Comparison of ENCODE assay signal across 1 cellular context in the genomic region with DNA sequence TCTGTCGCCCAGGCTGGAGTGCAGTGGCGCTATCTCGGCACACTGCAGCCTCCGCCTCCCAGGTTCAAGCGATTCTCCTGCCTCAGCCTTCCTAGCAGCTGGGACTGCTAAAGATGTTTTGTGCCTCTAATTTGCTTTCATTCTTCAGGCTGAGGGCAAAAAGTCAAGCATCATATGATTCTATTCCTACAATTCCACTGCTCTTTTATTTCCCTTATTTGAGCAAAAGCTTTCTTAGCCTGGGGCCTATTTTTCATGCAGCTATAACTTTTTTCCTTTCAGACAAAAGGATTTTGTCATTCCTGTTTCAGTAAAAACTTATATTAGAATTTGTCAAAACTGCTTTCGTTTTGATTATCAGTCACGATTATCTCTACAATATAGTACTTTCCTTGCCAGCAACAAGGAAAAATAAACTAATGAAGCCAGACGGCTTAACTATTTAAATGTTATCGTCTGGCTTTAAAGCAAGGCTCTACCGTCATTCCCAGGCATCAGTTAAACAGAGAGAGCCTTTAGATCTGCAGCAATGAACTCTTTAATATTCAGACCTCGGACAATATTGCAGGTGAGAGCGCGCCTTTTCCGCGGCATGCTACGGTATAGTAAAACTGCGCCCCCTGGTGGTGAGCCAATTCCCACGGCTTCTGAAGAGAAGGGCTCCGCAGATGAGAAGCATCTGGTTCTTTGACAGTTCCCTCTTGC.
TF ChIP-seq lines count a peak whose summit lies in the region.

No MANE protein-coding gene starts in this region.

TF ChIP-seq in HepG2, 621 proteins besides CTCF, POLR2A, EP300 and RAD21 (continued from another document and continues in another):
- TF ChIP-seq, protein P1, sequence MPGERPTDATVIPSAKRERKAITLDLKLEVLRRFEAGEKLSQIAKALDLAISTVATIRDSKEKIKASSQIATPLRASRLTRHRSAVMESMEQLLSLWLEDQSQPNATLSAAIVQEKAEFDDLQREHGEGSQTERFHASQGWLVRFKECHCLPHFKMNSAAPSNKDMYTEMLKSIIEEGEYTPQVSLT (CRISPR knock-in tag; IDR thresholded peaks at IDR 0.05; ENCODE audit: borderline replicate concordance, low read depth): no peak
- TF ChIP-seq KLF16 (CRISPR knock-in tag; IDR thresholded peaks at IDR 0.05) (peak in 1 of 2 experiments; percentile 50; a peak in 1 of 4 replicates), ZNF30 (CRISPR knock-in tag; IDR thresholded peaks at IDR 0.05) (no peak), SRF (IDR thresholded peaks at IDR 0.05; ENCODE audit: low read depth, low read length) (no peak), NFIC (IDR thresholded peaks at IDR 0.05; ENCODE audit: low read length) (no peak), ZNF567 (CRISPR knock-in tag; IDR thresholded peaks at IDR 0.05; ENCODE audit: borderline replicate concordance) (no peak), ASH2L (IDR thresholded peaks at IDR 0.05; ENCODE audit: insufficient read length, low read depth, low read length) (peak; percentile 30), MXI1 (IDR thresholded peaks at IDR 0.05; ENCODE audit: borderline replicate concordance, low read depth, low read length) (peak; percentile 28; the same call in 1 of the 3 replicates), ZNF484 (CRISPR knock-in tag; IDR thresholded peaks at IDR 0.05; ENCODE audit: borderline replicate concordance, low read depth) (no peak), NCOA1 (CRISPR knock-in tag; IDR thresholded peaks at IDR 0.05) (no peak), ZNF619 (CRISPR knock-in tag; IDR thresholded peaks at IDR 0.05) (no peak), BORCS8-MEF2B (CRISPR knock-in tag; IDR thresholded peaks at IDR 0.05) (no peak), NFIB (CRISPR knock-in tag; IDR thresholded peaks at IDR 0.05; ENCODE audit: borderline replicate concordance) (no peak), ZFP36 (IDR thresholded peaks at IDR 0.05; ENCODE audit: borderline replicate concordance, low read depth, low read length, partially characterized antibody) (no peak), ZNF564 (CRISPR knock-in tag; IDR thresholded peaks at IDR 0.05) (no peak), XBP1 (CRISPR knock-in tag; IDR thresholded peaks at IDR 0.05) (no peak), ZNF747 (CRISPR knock-in tag; IDR thresholded peaks at IDR 0.05; ENCODE audit: borderline replicate concordance) (no peak), ZNF557 (CRISPR knock-in tag; IDR thresholded peaks at IDR 0.05) (no peak), POLR2AphosphoS5 (IDR thresholded peaks at IDR 0.05; ENCODE audit: low read depth, low read length) (no peak), JUNB (CRISPR knock-in tag; IDR thresholded peaks at IDR 0.05; ENCODE audit: borderline replicate concordance) (no peak), SALL1 (CRISPR knock-in tag; IDR thresholded peaks at IDR 0.05) (0 out of 2 replicates have a peak, but pooled peaks have one; percentile 46), NCOR1 (IDR thresholded peaks at IDR 0.05; ENCODE audit: borderline replicate concordance, low read length) (no peak), NFKBIZ (CRISPR knock-in tag; IDR thresholded peaks at IDR 0.05) (0 out of 2 replicates have a peak, but pooled peaks have one; percentile 41), ZNF367 (CRISPR knock-in tag; IDR thresholded peaks at IDR 0.05; ENCODE audit: borderline replicate concordance) (no peak), ZNF510 (CRISPR knock-in tag; IDR thresholded peaks at IDR 0.05; ENCODE audit: low read depth) (no peak), ZNF713 (CRISPR knock-in tag; IDR thresholded peaks at IDR 0.05) (0 out of 2 replicates have a peak, but pooled peaks have one; percentile 25), ZBTB1 (CRISPR knock-in tag; IDR thresholded peaks at IDR 0.05; ENCODE audit: borderline replicate concordance) (no peak), SP2 (CRISPR knock-in tag; IDR thresholded peaks at IDR 0.05) (no peak), ZNF446 (CRISPR knock-in tag; IDR thresholded peaks at IDR 0.05) (no peak)
- TF ChIP-seq, protein P2, sequence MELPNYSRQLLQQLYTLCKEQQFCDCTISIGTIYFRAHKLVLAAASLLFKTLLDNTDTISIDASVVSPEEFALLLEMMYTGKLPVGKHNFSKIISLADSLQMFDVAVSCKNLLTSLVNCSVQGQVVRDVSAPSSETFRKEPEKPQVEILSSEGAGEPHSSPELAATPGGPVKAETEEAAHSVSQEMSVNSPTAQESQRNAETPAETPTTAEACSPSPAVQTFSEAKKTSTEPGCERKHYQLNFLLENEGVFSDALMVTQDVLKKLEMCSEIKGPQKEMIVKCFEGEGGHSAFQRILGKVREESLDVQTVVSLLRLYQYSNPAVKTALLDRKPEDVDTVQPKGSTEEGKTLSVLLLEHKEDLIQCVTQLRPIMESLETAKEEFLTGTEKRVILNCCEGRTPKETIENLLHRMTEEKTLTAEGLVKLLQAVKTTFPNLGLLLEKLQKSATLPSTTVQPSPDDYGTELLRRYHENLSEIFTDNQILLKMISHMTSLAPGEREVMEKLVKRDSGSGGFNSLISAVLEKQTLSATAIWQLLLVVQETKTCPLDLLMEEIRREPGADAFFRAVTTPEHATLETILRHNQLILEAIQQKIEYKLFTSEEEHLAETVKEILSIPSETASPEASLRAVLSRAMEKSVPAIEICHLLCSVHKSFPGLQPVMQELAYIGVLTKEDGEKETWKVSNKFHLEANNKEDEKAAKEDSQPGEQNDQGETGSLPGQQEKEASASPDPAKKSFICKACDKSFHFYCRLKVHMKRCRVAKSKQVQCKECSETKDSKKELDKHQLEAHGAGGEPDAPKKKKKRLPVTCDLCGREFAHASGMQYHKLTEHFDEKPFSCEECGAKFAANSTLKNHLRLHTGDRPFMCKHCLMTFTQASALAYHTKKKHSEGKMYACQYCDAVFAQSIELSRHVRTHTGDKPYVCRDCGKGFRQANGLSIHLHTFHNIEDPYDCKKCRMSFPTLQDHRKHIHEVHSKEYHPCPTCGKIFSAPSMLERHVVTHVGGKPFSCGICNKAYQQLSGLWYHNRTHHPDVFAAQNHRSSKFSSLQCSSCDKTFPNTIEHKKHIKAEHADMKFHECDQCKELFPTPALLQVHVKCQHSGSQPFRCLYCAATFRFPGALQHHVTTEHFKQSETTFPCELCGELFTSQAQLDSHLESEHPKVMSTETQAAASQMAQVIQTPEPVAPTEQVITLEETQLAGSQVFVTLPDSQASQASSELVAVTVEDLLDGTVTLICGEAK (IDR thresholded peaks at IDR 0.05): no peak
- TF ChIP-seq, protein P2 (CRISPR knock-in tag; IDR thresholded peaks at IDR 0.05): no peak
- TF ChIP-seq, protein P3, sequence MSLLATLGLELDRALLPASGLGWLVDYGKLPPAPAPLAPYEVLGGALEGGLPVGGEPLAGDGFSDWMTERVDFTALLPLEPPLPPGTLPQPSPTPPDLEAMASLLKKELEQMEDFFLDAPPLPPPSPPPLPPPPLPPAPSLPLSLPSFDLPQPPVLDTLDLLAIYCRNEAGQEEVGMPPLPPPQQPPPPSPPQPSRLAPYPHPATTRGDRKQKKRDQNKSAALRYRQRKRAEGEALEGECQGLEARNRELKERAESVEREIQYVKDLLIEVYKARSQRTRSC (CRISPR knock-in tag; IDR thresholded peaks at IDR 0.05; ENCODE audit: low read depth): no peak
- TF ChIP-seq, protein P4, sequence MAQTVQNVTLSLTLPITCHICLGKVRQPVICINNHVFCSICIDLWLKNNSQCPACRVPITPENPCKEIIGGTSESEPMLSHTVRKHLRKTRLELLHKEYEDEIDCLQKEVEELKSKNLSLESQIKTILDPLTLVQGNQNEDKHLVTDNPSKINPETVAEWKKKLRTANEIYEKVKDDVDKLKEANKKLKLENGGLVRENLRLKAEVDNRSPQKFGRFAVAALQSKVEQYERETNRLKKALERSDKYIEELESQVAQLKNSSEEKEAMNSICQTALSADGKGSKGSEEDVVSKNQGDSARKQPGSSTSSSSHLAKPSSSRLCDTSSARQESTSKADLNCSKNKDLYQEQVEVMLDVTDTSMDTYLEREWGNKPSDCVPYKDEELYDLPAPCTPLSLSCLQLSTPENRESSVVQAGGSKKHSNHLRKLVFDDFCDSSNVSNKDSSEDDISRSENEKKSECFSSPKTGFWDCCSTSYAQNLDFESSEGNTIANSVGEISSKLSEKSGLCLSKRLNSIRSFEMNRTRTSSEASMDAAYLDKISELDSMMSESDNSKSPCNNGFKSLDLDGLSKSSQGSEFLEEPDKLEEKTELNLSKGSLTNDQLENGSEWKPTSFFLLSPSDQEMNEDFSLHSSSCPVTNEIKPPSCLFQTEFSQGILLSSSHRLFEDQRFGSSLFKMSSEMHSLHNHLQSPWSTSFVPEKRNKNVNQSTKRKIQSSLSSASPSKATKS (CRISPR knock-in tag; IDR thresholded peaks at IDR 0.05): no peak
- TF ChIP-seq, protein P5, sequence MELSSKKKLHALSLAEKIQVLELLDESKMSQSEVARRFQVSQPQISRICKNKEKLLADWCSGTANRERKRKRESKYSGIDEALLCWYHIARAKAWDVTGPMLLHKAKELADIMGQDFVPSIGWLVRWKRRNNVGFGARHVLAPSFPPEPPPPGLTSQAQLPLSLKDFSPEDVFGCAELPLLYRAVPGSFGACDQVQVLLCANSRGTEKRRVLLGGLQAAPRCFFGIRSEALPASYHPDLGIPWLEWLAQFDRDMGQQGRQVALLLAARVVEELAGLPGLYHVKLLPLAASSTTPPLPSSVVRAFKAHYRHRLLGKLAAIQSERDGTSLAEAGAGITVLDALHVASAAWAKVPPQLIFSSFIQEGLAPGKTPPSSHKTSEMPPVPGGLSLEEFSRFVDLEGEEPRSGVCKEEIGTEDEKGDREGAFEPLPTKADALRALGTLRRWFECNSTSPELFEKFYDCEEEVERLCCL (CRISPR knock-in tag; IDR thresholded peaks at IDR 0.05; ENCODE audit: borderline replicate concordance): no peak
- TF ChIP-seq, protein P6, sequence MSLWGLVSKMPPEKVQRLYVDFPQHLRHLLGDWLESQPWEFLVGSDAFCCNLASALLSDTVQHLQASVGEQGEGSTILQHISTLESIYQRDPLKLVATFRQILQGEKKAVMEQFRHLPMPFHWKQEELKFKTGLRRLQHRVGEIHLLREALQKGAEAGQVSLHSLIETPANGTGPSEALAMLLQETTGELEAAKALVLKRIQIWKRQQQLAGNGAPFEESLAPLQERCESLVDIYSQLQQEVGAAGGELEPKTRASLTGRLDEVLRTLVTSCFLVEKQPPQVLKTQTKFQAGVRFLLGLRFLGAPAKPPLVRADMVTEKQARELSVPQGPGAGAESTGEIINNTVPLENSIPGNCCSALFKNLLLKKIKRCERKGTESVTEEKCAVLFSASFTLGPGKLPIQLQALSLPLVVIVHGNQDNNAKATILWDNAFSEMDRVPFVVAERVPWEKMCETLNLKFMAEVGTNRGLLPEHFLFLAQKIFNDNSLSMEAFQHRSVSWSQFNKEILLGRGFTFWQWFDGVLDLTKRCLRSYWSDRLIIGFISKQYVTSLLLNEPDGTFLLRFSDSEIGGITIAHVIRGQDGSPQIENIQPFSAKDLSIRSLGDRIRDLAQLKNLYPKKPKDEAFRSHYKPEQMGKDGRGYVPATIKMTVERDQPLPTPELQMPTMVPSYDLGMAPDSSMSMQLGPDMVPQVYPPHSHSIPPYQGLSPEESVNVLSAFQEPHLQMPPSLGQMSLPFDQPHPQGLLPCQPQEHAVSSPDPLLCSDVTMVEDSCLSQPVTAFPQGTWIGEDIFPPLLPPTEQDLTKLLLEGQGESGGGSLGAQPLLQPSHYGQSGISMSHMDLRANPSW (CRISPR knock-in tag; IDR thresholded peaks at IDR 0.05; ENCODE audit: borderline replicate concordance): no peak
- TF ChIP-seq, protein P7, sequence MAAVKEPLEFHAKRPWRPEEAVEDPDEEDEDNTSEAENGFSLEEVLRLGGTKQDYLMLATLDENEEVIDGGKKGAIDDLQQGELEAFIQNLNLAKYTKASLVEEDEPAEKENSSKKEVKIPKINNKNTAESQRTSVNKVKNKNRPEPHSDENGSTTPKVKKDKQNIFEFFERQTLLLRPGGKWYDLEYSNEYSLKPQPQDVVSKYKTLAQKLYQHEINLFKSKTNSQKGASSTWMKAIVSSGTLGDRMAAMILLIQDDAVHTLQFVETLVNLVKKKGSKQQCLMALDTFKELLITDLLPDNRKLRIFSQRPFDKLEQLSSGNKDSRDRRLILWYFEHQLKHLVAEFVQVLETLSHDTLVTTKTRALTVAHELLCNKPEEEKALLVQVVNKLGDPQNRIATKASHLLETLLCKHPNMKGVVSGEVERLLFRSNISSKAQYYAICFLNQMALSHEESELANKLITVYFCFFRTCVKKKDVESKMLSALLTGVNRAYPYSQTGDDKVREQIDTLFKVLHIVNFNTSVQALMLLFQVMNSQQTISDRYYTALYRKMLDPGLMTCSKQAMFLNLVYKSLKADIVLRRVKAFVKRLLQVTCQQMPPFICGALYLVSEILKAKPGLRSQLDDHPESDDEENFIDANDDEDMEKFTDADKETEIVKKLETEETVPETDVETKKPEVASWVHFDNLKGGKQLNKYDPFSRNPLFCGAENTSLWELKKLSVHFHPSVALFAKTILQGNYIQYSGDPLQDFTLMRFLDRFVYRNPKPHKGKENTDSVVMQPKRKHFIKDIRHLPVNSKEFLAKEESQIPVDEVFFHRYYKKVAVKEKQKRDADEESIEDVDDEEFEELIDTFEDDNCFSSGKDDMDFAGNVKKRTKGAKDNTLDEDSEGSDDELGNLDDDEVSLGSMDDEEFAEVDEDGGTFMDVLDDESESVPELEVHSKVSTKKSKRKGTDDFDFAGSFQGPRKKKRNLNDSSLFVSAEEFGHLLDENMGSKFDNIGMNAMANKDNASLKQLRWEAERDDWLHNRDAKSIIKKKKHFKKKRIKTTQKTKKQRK (IDR thresholded peaks at IDR 0.05; ENCODE audit: low read length): no peak
- TF ChIP-seq, protein P8, sequence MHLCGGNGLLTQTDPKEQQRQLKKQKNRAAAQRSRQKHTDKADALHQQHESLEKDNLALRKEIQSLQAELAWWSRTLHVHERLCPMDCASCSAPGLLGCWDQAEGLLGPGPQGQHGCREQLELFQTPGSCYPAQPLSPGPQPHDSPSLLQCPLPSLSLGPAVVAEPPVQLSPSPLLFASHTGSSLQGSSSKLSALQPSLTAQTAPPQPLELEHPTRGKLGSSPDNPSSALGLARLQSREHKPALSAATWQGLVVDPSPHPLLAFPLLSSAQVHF (CRISPR knock-in tag; IDR thresholded peaks at IDR 0.05): no peak
